In the genomic region with DNA sequence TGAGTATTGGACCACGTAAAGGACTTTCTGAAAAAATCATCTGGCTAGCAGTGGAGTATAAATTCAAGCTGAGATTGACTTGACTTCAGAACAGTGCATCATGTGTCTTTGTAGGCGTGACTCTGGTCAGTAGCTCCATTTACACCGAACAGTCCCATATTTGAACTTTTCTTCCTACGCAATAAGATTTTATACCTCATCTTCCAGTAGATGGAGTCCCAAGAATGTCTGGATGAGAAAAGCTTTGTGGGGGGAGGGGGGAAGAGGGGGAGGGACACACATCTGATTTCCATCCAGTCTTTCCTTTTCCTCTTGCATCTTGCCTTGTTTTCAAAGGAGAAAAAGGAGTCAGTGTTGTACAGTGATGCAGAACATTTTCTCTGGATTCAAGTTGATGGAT, we compare ENCODE assay signal across 34 cellular contexts.
"Had no signal": no experiment of that assay in that cellular context is flagged by ENCODE, and none has a peak within 500 bp of the region (broad histone marks: within the 10 kb centered on the region; RNA-seq: fewer than 3 reads in every experiment).

No MANE protein-coding gene starts in this region.

- H3K27me3 Mint-ChIP-seq: activated naive CD8-positive, alpha-beta T cell treated with anti-CD3 and anti-CD28 coated beads for 36 hours had no signal

- DNase-seq: activated B cell treated with CpG ODN at 0.5 μM for 24 hours; activated CD4-positive, alpha-beta T cell treated with anti-CD3 and anti-CD28 coated beads for 4 hours; activated CD4-positive, alpha-beta T cell treated with anti-CD3 and anti-CD28 coated beads, Interleukin-2, amount 50 U/mL, for 4 hours; activated CD4-positive, CD25-positive, alpha-beta regulatory T cell treated with anti-CD3 and anti-CD28 coated beads, Interleukin-2, amount 50 U/mL, for 72 hours; activated CD8-positive, alpha-beta T cell treated with anti-CD3 and anti-CD28 coated beads for 36 hours; activated effector memory CD4-positive, alpha-beta T cell treated with anti-CD3 and anti-CD28 coated beads, Interleukin-2, amount 50 U/mL, for 16 hours; activated naive CD4-positive, alpha-beta T cell; activated naive CD4-positive, alpha-beta T cell treated with anti-CD3 and anti-CD28 coated beads, Interleukin-2, amount 50 U/mL, for 16 hours; activated naive CD8-positive, alpha-beta T cell treated with anti-CD3 and anti-CD28 coated beads for 36 hours; activated T-cell treated with anti-CD3 and anti-CD28 coated beads, Interleukin-2, amount 50 U/mL, for 1 hour; activated T-cell treated with anti-CD3 and anti-CD28 coated beads, Interleukin-2, amount 50 U/mL, for 72 hours; amniotic stem cell; NCI-H1048; NCI-H1436 treated with DMSO at 0.1 percent for 48 hours; NCI-H187; NCI-H2029 treated with DMSO at 0.1 percent for 48 hours; NCI-H2107; NCI-H2171; NCI-H510A; NCI-H526; NCI-H748 treated with DMSO at 0.1 percent for 48 hours; NK-92 treated with Interleukin-12 subunit alpha and Interleukin-12 subunit beta, amount 100 ng/mL, for 24 hours; PC-3; Peyer's patch; RPMI8226; SHP77 treated with DMSO at 0.1 percent for 48 hours; T-cell; T-helper 17 cell had no signal

- H3K4me1 ChIP-seq: ascending aorta, Peyer's patch, SJSA1 had no signal

- H3K4me3 Mint-ChIP-seq: activated B cell treated with CpG ODN at 0.5 μM for 24 hours; activated CD8-positive, alpha-beta T cell treated with anti-CD3 and anti-CD28 coated beads for 36 hours; activated naive CD8-positive, alpha-beta T cell treated with anti-CD3 and anti-CD28 coated beads for 36 hours; activated T-cell treated with anti-CD3 and anti-CD28 coated beads, Interleukin-2, amount 50 U/mL, for 72 hours; activated T-helper 17 cell treated with anti-CD3 and anti-CD28 coated beads, Interleukin-2, amount 50 U/mL, for 72 hours; central memory CD8-positive, alpha-beta T cell; T-cell; T-helper 17 cell had no signal

- H3K9me3 ChIP-seq: ascending aorta, Peyer's patch, SJSA1 had no signal

- H3K36me3 ChIP-seq: ascending aorta, cardiac muscle cell, Peyer's patch, SJSA1 had no signal

- ATAC-seq: activated CD8-positive, alpha-beta T cell treated with anti-CD3 and anti-CD28 coated beads for 36 hours; activated T-cell treated with anti-CD3 and anti-CD28 coated beads, Interleukin-2, amount 50 U/mL, for 72 hours; activated T-helper 17 cell treated with anti-CD3 and anti-CD28 coated beads, Interleukin-2, amount 50 U/mL, for 72 hours; PC-3; SK-N-SH treated with all-trans-retinoic acid at 6 μM for 48 hours; T-cell; T-helper 17 cell had no signal

- H3K27me3 ChIP-seq: ascending aorta, cardiac muscle cell, Peyer's patch, SJSA1 had no signal

- H3K9me3 Mint-ChIP-seq: activated B cell treated with CpG ODN at 0.5 μM for 24 hours; activated CD8-positive, alpha-beta T cell treated with anti-CD3 and anti-CD28 coated beads for 36 hours; activated naive CD8-positive, alpha-beta T cell treated with anti-CD3 and anti-CD28 coated beads for 36 hours; activated T-cell treated with anti-CD3 and anti-CD28 coated beads, Interleukin-2, amount 50 U/mL, for 72 hours; activated T-helper 17 cell treated with anti-CD3 and anti-CD28 coated beads, Interleukin-2, amount 50 U/mL, for 72 hours; central memory CD8-positive, alpha-beta T cell; T-cell had no signal

- H3K4me1 Mint-ChIP-seq: activated B cell treated with CpG ODN at 0.5 μM for 24 hours; activated naive CD8-positive, alpha-beta T cell treated with anti-CD3 and anti-CD28 coated beads for 36 hours; activated T-helper 17 cell treated with anti-CD3 and anti-CD28 coated beads, Interleukin-2, amount 50 U/mL, for 72 hours; central memory CD8-positive, alpha-beta T cell; T-cell; T-helper 17 cell had no signal

- H3K4me3 ChIP-seq: ascending aorta, cardiac muscle cell, Peyer's patch, SJSA1 had no signal

- H3K27ac ChIP-seq: ascending aorta, cardiac muscle cell, Peyer's patch, SJSA1 had no signal

- H3K27ac Mint-ChIP-seq: activated B cell treated with CpG ODN at 0.5 μM for 24 hours; activated CD8-positive, alpha-beta T cell treated with anti-CD3 and anti-CD28 coated beads for 36 hours; activated T-cell treated with anti-CD3 and anti-CD28 coated beads, Interleukin-2, amount 50 U/mL, for 72 hours; activated T-helper 17 cell treated with anti-CD3 and anti-CD28 coated beads, Interleukin-2, amount 50 U/mL, for 72 hours; T-cell; T-helper 17 cell had no signal

- H3K36me3 Mint-ChIP-seq: activated naive CD8-positive, alpha-beta T cell treated with anti-CD3 and anti-CD28 coated beads for 36 hours; T-cell had no signal
